ENCODE assay signal across 28 cellular contexts in genomic region chr10:121999301-121999700, GRCh38. TPM values are rescaled to one million over a fixed set of nuclear protein-coding genes. Genes with fewer than 3 reads are reported as not detected.
DNase-seq lines count a peak whose midpoint lies in the region; ATAC-seq and TF ChIP-seq lines count a peak whose summit lies in the region.
"Had no signal": no experiment of that assay in that cellular context is flagged by ENCODE, and none has a peak within 500 bp of the region (broad histone marks: within the 10 kb centered on the region; RNA-seq: fewer than 3 reads in every experiment).

No MANE protein-coding gene starts in this region.

- WGBS in psoas muscle, 3 donors, result 27 to 33% (median 30%) methylated on average over 4 of the region's 4 CpGs
- WGBS in esophagus squamous epithelium, 2 donors, result 75 to 98% methylated on average over 4 of the region's 4 CpGs

- H3K27me3 ChIP-seq in psoas muscle (ENCODE audit: insufficient read depth in 3 of 3, low read length in 2 of 3), result no peaks in the 10 kb centered on the region
- no peaks in the 10 kb centered on the region for H3K27me3 ChIP-seq in esophagus squamous epithelium
- H3K27me3 ChIP-seq: breast epithelium, suprapubic skin had no signal

- H3K36me3 ChIP-seq in psoas muscle (ENCODE audit: insufficient read depth in 1 of 2, low read depth in 1 of 2), result peaks cover 0 to 12% of the 10 kb centered on the region in 2 donors
- H3K36me3 ChIP-seq in esophagus squamous epithelium, result no peaks in the 10 kb centered on the region
- H3K36me3 ChIP-seq: breast epithelium, suprapubic skin had no signal

- intact Hi-C loops in psoas muscle (cut with DNase I) (loop anchor here in 1 of 2 donors (5.0 kb wide), 1 partner anchor 43 kb away; no protein-coding TSS in a partner anchor), esophagus squamous epithelium (cut with DNase I) (no loop called here)

- no peak for TF ChIP-seq CTCF in HFF-Myc (IDR thresholded peaks at IDR 0.05; ENCODE audit: low read depth, low read length, missing control alignments)
- TF ChIP-seq CTCF in psoas muscle (IDR thresholded peaks at IDR 0.05), result no peak
- no peak for TF ChIP-seq CTCF in esophagus squamous epithelium (IDR thresholded peaks at IDR 0.05)

- peaks cover 29% of the 10 kb centered on the region for H3K4me1 ChIP-seq in psoas muscle
- H3K4me1 ChIP-seq in esophagus squamous epithelium, result peaks cover 9 to 31% (median 11%) of the 10 kb centered on the region in 3 donors

- H3K4me3 ChIP-seq in HFF-Myc (replicated peaks; ENCODE audit: low read depth, low read length), result no peak overlapping the region
- peak overlapping the region; percentile 73 for H3K4me3 ChIP-seq in psoas muscle
- H3K4me3 ChIP-seq in esophagus squamous epithelium, result no peak overlapping the region
- H3K4me3 ChIP-seq: breast epithelium, SK-N-MC, suprapubic skin had no signal

- H3K27ac ChIP-seq in psoas muscle, result peak overlapping the region; percentile 98
- peak overlapping the region in 2 of 4 donors; percentile 53 to 89 for H3K27ac ChIP-seq in esophagus squamous epithelium
- H3K27ac ChIP-seq: HL-60, SK-N-MC had no signal

- TF ChIP-seq POLR2A in esophagus squamous epithelium (IDR thresholded peaks at IDR 0.05), result no peak

- peak; percentile 55 to 70 (median 62) for ATAC-seq in psoas muscle
- ATAC-seq in GM18870 (IDR thresholded peaks at IDR 0.05; ENCODE audit: unreplicated experiment), result no peak
- ATAC-seq: activated CD4-positive, CD25-positive, alpha-beta regulatory T cell treated with anti-CD3 and anti-CD28 coated beads, Interleukin-2, amount 50 U/mL, for 24 hours; CD8-positive, alpha-beta T cell; esophagus mucosa; stimulated activated memory B cell treated with anti-CD40 and anti-IgM and Interleukin-4, amounts not matched to agents 10 μg/mL and 1 μg/mL and 100 μg/mL, for 72 hours; T-helper 17 cell had no signal

- DNase-seq in AG08395 (ENCODE audit: low spot score) (peak; percentile 20), HFF-Myc (ENCODE audit: extremely low read depth, low read depth) (peak; percentile 40), fibroblast of peridontal ligament (ENCODE audit: extremely low read depth) (peak; percentile 19), psoas muscle (no peak), DMS114 treated with DMSO at 0.1 percent for 48 hours (lab: John Stamatoyannopoulos, UW; ENCODE audit: unreplicated experiment) (no peak), esophagus squamous epithelium (lab: John Stamatoyannopoulos, UW) (no peak), GF-D8 (lab: John Stamatoyannopoulos, UW) (no peak)
- DNase-seq: activated CD4-positive, alpha-beta T cell treated with anti-CD3 and anti-CD28 coated beads, Interleukin-2, amount 50 U/mL, for 48 hours; activated naive CD4-positive, alpha-beta T cell treated with anti-CD3 and anti-CD28 coated beads, Interleukin-2, amount 10 ng/mL, durations not matched to agents 7 days and 5 days; amygdala; CD8-positive, alpha-beta T cell; cortex of kidney; NCI-H146; NCI-H446 treated with DMSO at 0.1 percent for 48 hours; NCI-H82; nephron progenitor cell; RPMI8226; stimulated activated CD4-positive, alpha-beta T cell treated with anti-CD3 and anti-CD28 coated beads, Interleukin-4, amount 100 ng/mL, for 4 hours; T-helper 17 cell had no signal

- peaks cover 10% of the 10 kb centered on the region for H3K9me3 ChIP-seq in psoas muscle
- H3K9me3 ChIP-seq in esophagus squamous epithelium, result peaks cover 0 to 19% (median 12%) of the 10 kb centered on the region in 3 donors
- H3K9me3 ChIP-seq: suprapubic skin had no signal

RNA-seq across cellular contexts. Expression of gene TACC2, which starts 10.3 kb away (rescaled TPM):
- total RNA-seq in psoas muscle (100 to 1,000 TPM; 313 to 439 (median 431) TPM), esophagus squamous epithelium (100 to 1,000 TPM in 1 of 4 donors, 10 to 100 TPM in 3; 46.5 to 106 (median 71.6) TPM)
- 100 to 1,000 TPM in 2 of 3 donors, 10 to 100 TPM in 1; 44.0 to 168 (median 148) TPM for polyA plus RNA-seq in psoas muscle
- total RNA-seq: activated T-helper 1 cell treated with anti-CD3 and anti-CD28 coated beads, Interleukin-12 subunit alpha, Interleukin-12 subunit beta, Interleukin-2, Interleukin-4 antibody, amounts not matched to agents 30 ng/mL and 10 ng/mL and 1 ng/mL, durations not matched to agents 14 hours and 24 hours and 36 hours; CD8-positive, alpha-beta T cell; T-helper 17 cell had no signal

RNA-seq across cellular contexts. Expression of gene NSMCE4A, which starts 24.3 kb away (rescaled TPM):
- total RNA-seq in psoas muscle, result 10 to 100 TPM; 10.7 to 17.7 (median 14.6) TPM
- 10 to 100 TPM; 11.9 to 41.9 (median 21.2) TPM for polyA plus RNA-seq in psoas muscle
- 10 to 100 TPM; 37.0 to 83.2 (median 41.5) TPM for total RNA-seq in esophagus squamous epithelium

Comparison
In these comparisons a context has a peak if more than half of its experiments do, and no peak if none do; other contexts are left out.
1. DNase-seq: peak in AG08395 (single experiment), HFF-Myc (single experiment) and fibroblast of peridontal ligament (single experiment); none in psoas muscle (0 of 2), DMS114 treated with DMSO at 0.1 percent for 48 hours (single experiment), esophagus squamous epithelium (single experiment) and GF-D8 (single experiment).